11 cellular contexts compared by ENCODE assay signal in genomic region chr16:30562021-30562420, GRCh38. TPM values are rescaled to one million over a fixed set of nuclear protein-coding genes. Genes with fewer than 3 reads are reported as not detected.
A peak's percentile ranks its signal among the peaks of the same experiment; 100 is the strongest.
DNase-seq lines count a peak whose midpoint lies in the region; ATAC-seq and TF ChIP-seq lines count a peak whose summit lies in the region.
"Had no signal": no experiment of that assay in that cellular context is flagged by ENCODE, and none has a peak within 500 bp of the region (broad histone marks: within the 10 kb centered on the region; RNA-seq: fewer than 3 reads in every experiment).

No MANE protein-coding gene starts in this region.

- TF ChIP-seq CTCF in left ventricle myocardium inferior (IDR thresholded peaks at IDR 0.05; ENCODE audit: borderline replicate concordance), result no peak
- TF ChIP-seq CTCF in mucosa of descending colon (IDR thresholded peaks at IDR 0.05), result no peak
- TF ChIP-seq CTCF in upper lobe of right lung (IDR thresholded peaks at IDR 0.05), result no peak

- H3K27ac Mint-ChIP-seq in activated T-helper 17 cell treated with anti-CD3 and anti-CD28 coated beads, Interleukin-2, amount 50 U/mL, for 72 hours, result peak overlapping the region; percentile 79

- ATAC-seq in activated T-helper 17 cell treated with anti-CD3 and anti-CD28 coated beads, Interleukin-2, amount 50 U/mL, for 72 hours (replicated peaks), result no peak
- ATAC-seq in mucosa of descending colon (peak; percentile 26), upper lobe of right lung (no peak), HG02885 (IDR thresholded peaks at IDR 0.05; ENCODE audit: poor library complexity, unreplicated experiment) (no peak)
- ATAC-seq: activated CD4-positive, CD25-positive, alpha-beta regulatory T cell treated with anti-CD3 and anti-CD28 coated beads, Interleukin-2, amount 50 U/mL, for 24 hours had no signal

- H3K27me3 ChIP-seq in left ventricle myocardium inferior (ENCODE audit: low read depth) (no peaks in the 10 kb centered on the region), upper lobe of right lung (no peaks in the 10 kb centered on the region)

- peak overlapping the region; percentile 80 for H3K4me3 Mint-ChIP-seq in activated T-helper 17 cell treated with anti-CD3 and anti-CD28 coated beads, Interleukin-2, amount 50 U/mL, for 72 hours

- H3K36me3 ChIP-seq in left ventricle myocardium inferior, result no peaks in the 10 kb centered on the region
- no peaks in the 10 kb centered on the region for H3K36me3 ChIP-seq in mucosa of descending colon (ENCODE audit: low read depth)
- no peaks in the 10 kb centered on the region for H3K36me3 ChIP-seq in upper lobe of right lung

- intact Hi-C loops in left ventricle myocardium inferior (cut with micrococcal nuclease) (no loop called here), cardiac septum (cut with DNase I) (no loop called here), mucosa of descending colon (cut with DNase I, micrococcal nuclease) (no loop called here), upper lobe of right lung (cut with DNase I) (no loop called here), head of caudate nucleus (cut with DNase I) (no loop called here)

- DNase-seq in left ventricle myocardium inferior (no peak), cardiac septum (ENCODE audit: low spot score) (no peak), mucosa of descending colon (peak; percentile 70 to 79 (median 73)), upper lobe of right lung (no peak), head of caudate nucleus (no peak), DMS114 treated with DMSO at 0.1 percent for 48 hours (lab: John Stamatoyannopoulos, UW; ENCODE audit: unreplicated experiment) (no peak)
- DNase-seq: amniotic stem cell, NCI-H446 treated with DMSO at 0.1 percent for 48 hours had no signal

- peaks cover 14% of the 10 kb centered on the region for H3K4me1 Mint-ChIP-seq in activated T-helper 17 cell treated with anti-CD3 and anti-CD28 coated beads, Interleukin-2, amount 50 U/mL, for 72 hours

- peaks cover 27% of the 10 kb centered on the region for H3K4me1 ChIP-seq in left ventricle myocardium inferior
- H3K4me1 ChIP-seq in mucosa of descending colon (ENCODE audit: low read depth), result peaks cover 9% of the 10 kb centered on the region
- H3K4me1 ChIP-seq in upper lobe of right lung, result peaks cover 3% of the 10 kb centered on the region

- no peaks in the 10 kb centered on the region for H3K9me3 Mint-ChIP-seq in activated T-helper 17 cell treated with anti-CD3 and anti-CD28 coated beads, Interleukin-2, amount 50 U/mL, for 72 hours

- H3K4me3 ChIP-seq in left ventricle myocardium inferior (peak overlapping the region; percentile 70), mucosa of descending colon (no peak overlapping the region), upper lobe of right lung (peak overlapping the region; percentile 55)

- peaks cover 11% of the 10 kb centered on the region for H3K36me3 Mint-ChIP-seq in activated T-helper 17 cell treated with anti-CD3 and anti-CD28 coated beads, Interleukin-2, amount 50 U/mL, for 72 hours (ENCODE audit: low read depth)

- no peaks in the 10 kb centered on the region for H3K27me3 Mint-ChIP-seq in activated T-helper 17 cell treated with anti-CD3 and anti-CD28 coated beads, Interleukin-2, amount 50 U/mL, for 72 hours

- H3K9me3 ChIP-seq in left ventricle myocardium inferior (replicated peaks) (no peaks in the 10 kb centered on the region), mucosa of descending colon (no peaks in the 10 kb centered on the region), upper lobe of right lung (no peaks in the 10 kb centered on the region)

- H3K27ac ChIP-seq in left ventricle myocardium inferior (replicated peaks), result peak overlapping the region; percentile 87
- peak overlapping the region; percentile 78 for H3K27ac ChIP-seq in upper lobe of right lung

RNA-seq across cellular contexts. Expression of gene ZNF764, which starts 3.8 kb away (rescaled TPM):
- 8.9 TPM for total RNA-seq in left ventricle myocardium inferior
- total RNA-seq in cardiac septum, result 11.4 TPM
- 10 to 100 TPM; 13.8 to 14.1 TPM for total RNA-seq in activated T-helper 17 cell treated with anti-CD3 and anti-CD28 coated beads, Interleukin-2, amount 50 U/mL, for 72 hours
- 10 to 100 TPM; 11.2 to 20.2 (median 12.7) TPM for total RNA-seq in mucosa of descending colon
- 10.6 TPM for total RNA-seq in upper lobe of right lung

RNA-seq across cellular contexts. Expression of gene ZNF688, which starts 9.5 kb away (rescaled TPM):
- total RNA-seq in left ventricle myocardium inferior (10.8 TPM), cardiac septum (12.1 TPM), mucosa of descending colon (10 to 100 TPM; 17.0 to 23.0 (median 20.7) TPM), upper lobe of right lung (13.1 TPM)
- 1 to 10 TPM; 7.3 to 9.7 TPM for total RNA-seq in activated T-helper 17 cell treated with anti-CD3 and anti-CD28 coated beads, Interleukin-2, amount 50 U/mL, for 72 hours

RNA-seq across cellular contexts. Expression of gene ZNF785, which starts 23.5 kb away (rescaled TPM):
- total RNA-seq in left ventricle myocardium inferior, result 7.1 TPM
- total RNA-seq in cardiac septum, result 6.7 TPM
- 10 to 100 TPM; 10.5 to 15.5 TPM for total RNA-seq in activated T-helper 17 cell treated with anti-CD3 and anti-CD28 coated beads, Interleukin-2, amount 50 U/mL, for 72 hours
- total RNA-seq in mucosa of descending colon, result 10 to 100 TPM; 14.7 to 28.4 (median 24.8) TPM
- 16.3 TPM for total RNA-seq in upper lobe of right lung

RNA-seq across cellular contexts. Expression of gene ZNF747, which starts 27.4 kb away (rescaled TPM):
- total RNA-seq in left ventricle myocardium inferior (8.9 TPM), cardiac septum (13.7 TPM), mucosa of descending colon (10 to 100 TPM in 2 of 3 donors, 1 to 10 TPM in 1; 9.2 to 13.8 (median 10.5) TPM), upper lobe of right lung (11.5 TPM)
- 10 to 100 TPM in 1 of 2 donors, 1 to 10 TPM in 1; 6.9 to 12.9 TPM for total RNA-seq in activated T-helper 17 cell treated with anti-CD3 and anti-CD28 coated beads, Interleukin-2, amount 50 U/mL, for 72 hours

RNA-seq across cellular contexts. Expression of gene ZNF768, which starts 35.7 kb away (rescaled TPM):
- total RNA-seq in left ventricle myocardium inferior (61.1 TPM), cardiac septum (49.8 TPM), mucosa of descending colon (10 to 100 TPM; 53.9 to 70.1 (median 65.9) TPM), upper lobe of right lung (25.8 TPM)
- total RNA-seq in activated T-helper 17 cell treated with anti-CD3 and anti-CD28 coated beads, Interleukin-2, amount 50 U/mL, for 72 hours, result 1 to 10 TPM; 3.7 to 5.3 TPM

Comparison
In these comparisons a context has a peak if more than half of its experiments do, and no peak if none do; other contexts are left out.
1. DNase-seq: peak in mucosa of descending colon (3 of 3); none in left ventricle myocardium inferior (single experiment), cardiac septum (single experiment), upper lobe of right lung (single experiment), head of caudate nucleus (0 of 42) and DMS114 treated with DMSO at 0.1 percent for 48 hours (single experiment).